In the genomic region with DNA sequence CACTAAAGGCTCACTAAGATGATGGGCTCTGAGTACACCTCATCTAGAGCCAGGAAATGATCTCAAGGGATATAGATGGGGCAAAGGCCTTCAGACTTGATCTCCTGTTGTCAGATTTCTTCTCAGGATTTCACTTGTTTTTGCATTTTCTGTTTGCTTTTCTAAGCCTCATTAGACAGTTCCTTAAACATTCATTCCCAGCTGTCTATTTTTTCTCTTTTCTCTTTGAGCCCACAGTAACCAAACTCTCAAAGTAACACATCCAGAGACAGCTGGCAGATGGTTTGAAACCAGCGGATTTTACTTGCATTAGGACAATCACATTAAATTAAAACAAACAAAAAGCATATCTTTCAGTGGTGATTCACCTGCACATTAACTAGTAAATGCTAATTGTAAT, we compare ENCODE assay signal across 19 cellular contexts.
"Had no signal": no experiment of that assay in that cellular context is flagged by ENCODE, and none has a peak within 500 bp of the region (broad histone marks: within the 10 kb centered on the region; RNA-seq: fewer than 3 reads in every experiment).

No MANE protein-coding gene starts in this region.

- H3K36me3 Mint-ChIP-seq: activated naive CD8-positive, alpha-beta T cell; memory B cell; neural progenitor cell had no signal

- DNase-seq: activated CD4-positive, alpha-beta T cell treated with anti-CD3 and anti-CD28 coated beads for 1 hour; activated CD8-positive, alpha-beta memory T cell treated with anti-CD3 and anti-CD28 coated beads for 24 hours; activated CD8-positive, alpha-beta memory T cell treated with anti-CD3 and anti-CD28 coated beads, Interleukin-2, amount 50 U/mL, for 4 hours; activated naive CD4-positive, alpha-beta T cell; activated T-cell treated with anti-CD3 and anti-CD28 coated beads, Interleukin-2, amount 50 U/mL, for 24 hours; gastrocnemius medialis; hippocampal formation; left cardiac atrium; spleen; stimulated activated CD4-positive, alpha-beta T cell treated with anti-CD3 and anti-CD28 coated beads, Interleukin-4, amount 100 ng/mL, for 1 hour; stimulated activated naive CD4-positive, alpha-beta T cell; T-helper 1 cell; upper lobe of left lung had no signal

- H3K27ac Mint-ChIP-seq: activated naive CD8-positive, alpha-beta T cell; activated T-cell treated with anti-CD3 and anti-CD28 coated beads, Interleukin-2, amount 50 U/mL, for 24 hours; activated T-helper 17 cell treated with anti-CD3 and anti-CD28 coated beads, Interleukin-2, amount 50 U/mL, for 72 hours; memory B cell; neural progenitor cell had no signal

- H3K9me3 Mint-ChIP-seq: activated T-cell treated with anti-CD3 and anti-CD28 coated beads, Interleukin-2, amount 50 U/mL, for 24 hours; activated T-helper 17 cell treated with anti-CD3 and anti-CD28 coated beads, Interleukin-2, amount 50 U/mL, for 72 hours; memory B cell; neural progenitor cell had no signal

- H3K4me1 Mint-ChIP-seq: activated T-helper 17 cell treated with anti-CD3 and anti-CD28 coated beads, Interleukin-2, amount 50 U/mL, for 72 hours; memory B cell had no signal

- H3K4me3 ChIP-seq: coronary artery, esophagus muscularis mucosa, gastrocnemius medialis, neural progenitor cell, spleen, upper lobe of left lung had no signal

- H3K27ac ChIP-seq: coronary artery, esophagus muscularis mucosa, gastrocnemius medialis, neural progenitor cell, spleen, upper lobe of left lung had no signal

- H3K27me3 ChIP-seq: upper lobe of left lung had no signal

- H3K36me3 ChIP-seq: esophagus muscularis mucosa, gastrocnemius medialis, neural progenitor cell, spleen, upper lobe of left lung had no signal

- ATAC-seq: activated T-helper 17 cell treated with anti-CD3 and anti-CD28 coated beads, Interleukin-2, amount 50 U/mL, for 72 hours; gastrocnemius medialis; left cardiac atrium had no signal

- H3K4me3 Mint-ChIP-seq: activated naive CD8-positive, alpha-beta T cell; activated T-cell treated with anti-CD3 and anti-CD28 coated beads, Interleukin-2, amount 50 U/mL, for 24 hours; activated T-helper 17 cell treated with anti-CD3 and anti-CD28 coated beads, Interleukin-2, amount 50 U/mL, for 72 hours; memory B cell; neural progenitor cell had no signal

- H3K9me3 ChIP-seq: esophagus muscularis mucosa, gastrocnemius medialis, spleen, upper lobe of left lung had no signal
